Comparison of ENCODE assay signal across 8 cellular contexts in the genomic region with DNA sequence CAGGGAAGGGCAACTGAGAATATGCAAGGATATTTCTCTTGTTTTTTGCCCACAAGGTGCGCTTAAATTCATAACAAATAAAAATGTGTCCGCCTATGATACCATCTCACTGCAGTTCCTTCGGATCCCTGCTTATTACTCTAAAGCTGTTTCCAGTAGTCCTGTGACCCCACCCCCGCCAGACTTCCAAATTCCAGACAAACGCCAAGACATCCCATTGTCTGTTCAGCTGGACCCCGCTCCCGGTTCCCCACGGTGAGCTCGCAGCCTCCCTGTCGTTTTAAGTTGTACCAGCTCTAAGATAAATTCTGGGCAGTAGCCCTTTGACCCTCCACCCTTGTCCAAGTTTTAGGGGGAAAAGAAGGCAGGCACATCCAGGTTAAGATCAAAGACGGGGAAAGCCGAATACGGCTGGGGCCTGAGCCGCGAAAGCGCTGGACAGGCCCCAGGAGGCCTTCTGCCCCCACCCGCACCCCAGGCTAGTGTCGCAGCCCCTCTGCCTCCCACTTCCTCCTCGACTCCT. TPM values are rescaled to one million over a fixed set of nuclear protein-coding genes. Genes with fewer than 3 reads are reported as not detected.
DNase-seq lines count a peak whose midpoint lies in the region; ATAC-seq and TF ChIP-seq lines count a peak whose summit lies in the region.

No MANE protein-coding gene starts in this region.

- no peaks in the 10 kb centered on the region for H3K27me3 ChIP-seq in CD4-positive, alpha-beta T cell (ENCODE audit: control insufficient read depth, insufficient read depth, low read length)
- H3K27me3 ChIP-seq in GM23248 (replicated peaks; ENCODE audit: insufficient read depth) (no peaks in the 10 kb centered on the region), foreskin keratinocyte (no peaks in the 10 kb centered on the region), trophoblast cell (ENCODE audit: insufficient read depth, low read length) (no peaks in the 10 kb centered on the region)

- H3K27ac ChIP-seq in CD4-positive, alpha-beta T cell (ENCODE audit: low read depth, low read length), result peak overlapping the region; percentile 91
- peak overlapping the region; percentile 85 for H3K27ac ChIP-seq in GM23248
- peak overlapping the region; percentile 79 for H3K27ac ChIP-seq in foreskin keratinocyte
- peak overlapping the region; percentile 83 for H3K27ac ChIP-seq in trophoblast cell (ENCODE audit: low read depth, low read length)

- no peaks in the 10 kb centered on the region for H3K9me2 ChIP-seq in GM23248 (ENCODE audit: insufficient read depth)

- peak overlapping the region; percentile 95 for H3K9ac ChIP-seq in GM23248
- peak overlapping the region; percentile 98 for H3K9ac ChIP-seq in trophoblast cell (ENCODE audit: low read length)

- H3K36me3 Mint-ChIP-seq in CD4-positive, alpha-beta T cell (ENCODE audit: low read depth), result peaks cover 44% of the 10 kb centered on the region
- peaks cover 16% of the 10 kb centered on the region for H3K36me3 Mint-ChIP-seq in T-cell

- peaks cover 7% of the 10 kb centered on the region for H3K79me1 ChIP-seq in trophoblast cell (ENCODE audit: low read length)

- no peak for ATAC-seq in CD4-positive, alpha-beta T cell (ENCODE audit: poor library complexity)
- ATAC-seq in T-cell (replicated peaks in 1 of 4) (peak in 1 of 4 experiments; percentile 21), foreskin keratinocyte (no peak)

- H3K36me3 ChIP-seq in GM23248 (ENCODE audit: low read depth) (peaks cover 21% of the 10 kb centered on the region; the same call in 1 of the 2 replicates), trophoblast cell (ENCODE audit: control insufficient read depth in 1 of 2, insufficient read depth in 2 of 2, low read length in 2 of 2) (peaks cover 3 to 7% of the 10 kb centered on the region in 2 experiments)

- H3K9me3 ChIP-seq in CD4-positive, alpha-beta T cell (ENCODE audit: control insufficient read depth, low read length), result no peaks in the 10 kb centered on the region
- no peaks in the 10 kb centered on the region for H3K9me3 ChIP-seq in GM23248 (ENCODE audit: low read depth)
- no peaks in the 10 kb centered on the region for H3K9me3 ChIP-seq in trophoblast cell (ENCODE audit: insufficient read depth, low read depth, low read length)

- peak overlapping the region; percentile 72 for H3K18ac ChIP-seq in trophoblast cell (ENCODE audit: low read length)

- peak overlapping the region; percentile 87 for H2AK5ac ChIP-seq in trophoblast cell (ENCODE audit: low read length)

- no peak for TF ChIP-seq CTCF in CD4-positive, alpha-beta T cell (IDR thresholded peaks at IDR 0.05)
- TF ChIP-seq CTCF in foreskin keratinocyte (conservative IDR thresholded peaks at IDR 0.05), result no peak

- in situ Hi-C loops in GM23248 (cut with MboI), result loop anchor here (25.0 kb wide), 1 partner anchor 737 kb away; no protein-coding TSS in a partner anchor

- H3K14ac ChIP-seq in trophoblast cell (ENCODE audit: low read length), result peak overlapping the region; percentile 83

- no peak for DNase-seq in CD4-positive, alpha-beta T cell
- DNase-seq in GM23248 (peak; percentile 69), T-cell (peak in 1 of 34 experiments; percentile 50), foreskin keratinocyte (no peak), trophoblast cell (peak; percentile 15 to 17), NCI-H187 treated with DMSO at 0.1 percent for 48 hours (lab: John Stamatoyannopoulos, UW) (no peak), NCI-H2081 (lab: John Stamatoyannopoulos, UW) (no peak)
- DNase-seq in stimulated activated CD4-positive, alpha-beta T cell treated with anti-CD3 and anti-CD28 coated beads, Interleukin-12 subunit alpha, Interleukin-12 subunit beta, amount 100 ng/mL, for 4 hours, result no peak

- H4K8ac ChIP-seq in trophoblast cell (ENCODE audit: low read depth, low read length), result peak overlapping the region; percentile 79

- H3K4ac ChIP-seq in trophoblast cell (ENCODE audit: low read depth, low read length), result peak overlapping the region; percentile 95

- no peaks in the 10 kb centered on the region for H3K9me3 Mint-ChIP-seq in CD4-positive, alpha-beta T cell
- H3K9me3 Mint-ChIP-seq in T-cell, result no peaks in the 10 kb centered on the region

- peak overlapping the region; percentile 77 for H2BK5ac ChIP-seq in trophoblast cell (ENCODE audit: low read depth, low read length, poor library complexity)

- H3F3A ChIP-seq in GM23248 (ENCODE audit: insufficient read depth), result peaks cover 32% of the 10 kb centered on the region

- no peaks in the 10 kb centered on the region for H3K27me3 Mint-ChIP-seq in CD4-positive, alpha-beta T cell
- no peaks in the 10 kb centered on the region for H3K27me3 Mint-ChIP-seq in T-cell

- peaks cover 49% of the 10 kb centered on the region for H3K4me1 Mint-ChIP-seq in CD4-positive, alpha-beta T cell (ENCODE audit: low read depth)
- H3K4me1 Mint-ChIP-seq in T-cell, result peaks cover 46 to 71% (median 67%) of the 10 kb centered on the region in 3 donors

- H2BK12ac ChIP-seq in trophoblast cell (ENCODE audit: low read length), result no peak overlapping the region

- H3K4me1 ChIP-seq in GM23248 (ENCODE audit: insufficient read depth) (peaks cover 38% of the 10 kb centered on the region), foreskin keratinocyte (peaks cover 28% of the 10 kb centered on the region), trophoblast cell (ENCODE audit: control insufficient read depth in 1 of 2, insufficient read depth in 2 of 2, low read length in 2 of 2) (peaks cover 5 to 7% of the 10 kb centered on the region in 2 experiments)

- peak overlapping the region; percentile 62 for H2BK120ac ChIP-seq in trophoblast cell (ENCODE audit: insufficient read depth, low read length, poor library complexity)

- peak overlapping the region; percentile 73 for H4K12ac ChIP-seq in trophoblast cell (ENCODE audit: low read depth, low read length)

- H3K4me3 ChIP-seq in GM23248 (peak overlapping the region; percentile 89), trophoblast cell (ENCODE audit: low read depth, low read length) (peak overlapping the region; percentile 99)

- peak overlapping the region; percentile 88 for H3K27ac Mint-ChIP-seq in CD4-positive, alpha-beta T cell
- peak overlapping the region; percentile 93 to 96 for H3K27ac Mint-ChIP-seq in T-cell

- peak overlapping the region; percentile 92 for H4K91ac ChIP-seq in trophoblast cell (ENCODE audit: low read depth, low read length)

- H3K4me2 ChIP-seq in GM23248 (ENCODE audit: unreplicated experiment) (peak overlapping the region; percentile 92), trophoblast cell (ENCODE audit: low read length) (peak overlapping the region; percentile 99)

- H3K79me2 ChIP-seq in GM23248 (ENCODE audit: insufficient read depth), result peaks cover 64% of the 10 kb centered on the region
- H3K79me2 ChIP-seq in trophoblast cell (ENCODE audit: control insufficient read depth, insufficient read depth, low read length, poor library complexity), result peaks cover 18% of the 10 kb centered on the region

- H2AFZ ChIP-seq in GM23248 (peak overlapping the region; percentile 51), trophoblast cell (ENCODE audit: insufficient read depth, low read length, poor library complexity) (peak overlapping the region; percentile 84)

- WGBS in GM23248 (ENCODE audit: low coverage in 1 of 2, low lambda C conversion rate in 2 of 2, missing lambda C conversion rate in 2 of 2), 2 experiments, result 2 to 4% methylated on average over 13 to 19 of the region's 19 CpGs
- WGBS in trophoblast cell (ENCODE audit: extremely low coverage, insufficient coverage, insufficient read length), result no CpG with 5 or more reads among the region's 19 CpGs

- no peaks in the 10 kb centered on the region for H4K20me1 ChIP-seq in GM23248 (ENCODE audit: insufficient read depth)

- POLR2A ChIA-PET in CD4-positive, alpha-beta T cell (lab: Charles Lee), result interaction anchor here (0.7 to 10.2 kb wide), 13 partner anchors 12 to 1441 kb away, joined by 3 to 232 read pairs (median 5); a partner anchor contains a TSS
- POLR2A ChIA-PET in T-cell (lab: Charles Lee), result interaction anchor here (0.5 to 3.6 kb wide), 11 partner anchors 8 to 755 kb away, joined by 3 to 42 read pairs (median 3); a partner anchor contains a TSS

- intact Hi-C loops in CD4-positive, alpha-beta T cell (cut with DNase I, micrococcal nuclease), result loop anchor here (1.0 to 5.0 kb wide), 7 partner anchors 10 to 917 kb away; a partner anchor contains a TSS

- no peak overlapping the region for H3K23ac ChIP-seq in trophoblast cell (ENCODE audit: low read length)

- peak overlapping the region; percentile 96 for H3K4me3 Mint-ChIP-seq in CD4-positive, alpha-beta T cell
- H3K4me3 Mint-ChIP-seq in T-cell, result peak overlapping the region; percentile 90 to 96 (median 91)

- CTCF ChIA-PET in CD4-positive, alpha-beta T cell (lab: Charles Lee), result interaction anchor here (0.6 to 5.3 kb wide), 20 partner anchors 12 to 1435 kb away, joined by 3 to 95 read pairs (median 3); a partner anchor contains a TSS
- CTCF ChIA-PET in T-cell (lab: Charles Lee), result interaction anchor here in 1 of 2 donors (0.6 to 3.4 kb wide), 19 partner anchors 9 to 756 kb away, joined by 3 to 86 read pairs (median 5); a partner anchor contains a TSS

RNA-seq across cellular contexts. Expression of a gene that starts 0.6 kb away (rescaled TPM):
- 100 to 1,000 TPM; 109 to 111 TPM for total RNA-seq in CD4-positive, alpha-beta T cell
- 184 and 201 TPM in 2 replicates for total RNA-seq in GM23248 (2014; rRNA removed; shearing (Covaris generic))
- polyA plus RNA-seq in GM23248 (2016; fragmentation: Nextera tagmentation; extraction: Ambion mirVana) (131 and 135 TPM in 2 replicates), foreskin keratinocyte (56.6 and 80.2 TPM in 2 replicates)
- total RNA-seq in T-cell (100 to 1,000 TPM in 2 of 5 donors, 10 to 100 TPM in 3; 78.8 to 122 (median 89.5) TPM), foreskin keratinocyte (120 and 149 TPM in 2 replicates)
- 316 and 326 TPM in 2 replicates for polyA plus RNA-seq in trophoblast cell (2013)

RNA-seq across cellular contexts. Expression of a gene that starts 10.6 kb away (rescaled TPM):
- 1,000 to 10,000 TPM; 3,821 to 3,943 TPM for total RNA-seq in CD4-positive, alpha-beta T cell
- total RNA-seq in GM23248 (2014; rRNA removed; shearing (Covaris generic)), result 1,662 and 1,721 TPM in 2 replicates
- polyA plus RNA-seq in GM23248 (2016; fragmentation: Nextera tagmentation; extraction: Ambion mirVana) (651 and 660 TPM in 2 replicates), foreskin keratinocyte (2,705 and 2,818 TPM in 2 replicates)
- total RNA-seq in T-cell (1,000 to 10,000 TPM; 2,862 to 3,462 (median 2,982) TPM), foreskin keratinocyte (1,845 and 1,875 TPM in 2 replicates)
- 3,560 and 3,779 TPM in 2 replicates for polyA plus RNA-seq in trophoblast cell (2013)

Comparison
In these comparisons a context has a peak if more than half of its experiments do, and no peak if none do; other contexts are left out.
1. DNase-seq: peak in GM23248 (single experiment) and trophoblast cell (2 of 2); none in CD4-positive, alpha-beta T cell (0 of 10), foreskin keratinocyte (0 of 2), NCI-H187 treated with DMSO at 0.1 percent for 48 hours (single experiment), NCI-H2081 (0 of 2) and stimulated activated CD4-positive, alpha-beta T cell treated with anti-CD3 and anti-CD28 coated beads, Interleukin-12 subunit alpha, Interleukin-12 subunit beta, amount 100 ng/mL, for 4 hours (single experiment).
2. Peak in every context shown above with its lines, with median percentiles within 50 percentile points of each other: H3K27ac ChIP-seq.